In the genomic region with DNA sequence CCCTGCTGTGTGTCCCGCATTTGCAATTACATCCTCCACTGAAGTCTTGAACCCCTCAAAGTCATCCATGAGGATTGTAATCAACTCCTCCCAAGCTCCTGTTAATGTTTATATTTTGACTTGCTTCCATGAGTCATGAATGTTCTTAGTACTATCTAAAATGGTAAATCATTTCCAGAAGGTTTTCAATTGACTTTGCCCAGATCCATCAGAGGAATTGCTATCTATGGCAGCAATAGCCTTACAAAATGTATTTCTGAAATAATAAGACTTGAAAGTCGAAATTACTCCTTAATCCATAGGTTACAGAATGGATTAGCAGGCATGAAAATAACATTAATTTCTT, we compare ENCODE assay signal across 23 cellular contexts. TPM values are rescaled to one million over a fixed set of nuclear protein-coding genes. Genes with fewer than 3 reads are reported as not detected.
DNase-seq lines count a peak whose midpoint lies in the region; ATAC-seq and TF ChIP-seq lines count a peak whose summit lies in the region.
"Had no signal": no experiment of that assay in that cellular context is flagged by ENCODE, and none has a peak within 500 bp of the region (broad histone marks: within the 10 kb centered on the region; RNA-seq: fewer than 3 reads in every experiment).

No MANE protein-coding gene starts in this region.

- H3K4me3 Mint-ChIP-seq in activated B cell treated with CpG ODN at 0.5 μM for 24 hours (no peak overlapping the region), naive B cell (peak overlapping the region in 6 of 8 donors; percentile 6 to 64 (median 19))
- H3K4me3 Mint-ChIP-seq: H9 had no signal

- DNase-seq in ACHN (peak; percentile 86), ELR (ENCODE audit: low read depth) (peak; percentile 28), activated B cell treated with CpG ODN at 0.5 μM for 24 hours (no peak), naive B cell (no peak), D341Med (ENCODE audit: low spot score) (no peak), hypothalamus (lab: John Stamatoyannopoulos, UW) (no peak), T-helper 1 cell (no peak)
- DNase-seq in stimulated activated CD4-positive, alpha-beta T cell treated with anti-CD3 and anti-CD28 coated beads, Interleukin-2, amount 100 ng/mL, for 24 hours: no peak
- DNase-seq: CD4-positive, alpha-beta T cell; COR-L47; GM23248; H9; KBM-7; MM.1S; NCI-H1048; NCI-H1417 treated with DMSO at 0.1 percent for 48 hours; NCI-H187; NCI-H2107; NCI-H446 treated with DMSO at 0.1 percent for 48 hours; NCI-H526 treated with DMSO at 0.1 percent for 48 hours; PC-3; RPMI8226; SHP77 had no signal

- H3K36me3 Mint-ChIP-seq in activated B cell treated with CpG ODN at 0.5 μM for 24 hours (ENCODE audit: low read depth): peaks cover 7% of the 10 kb centered on the region
- peaks cover 0 to 4% of the 10 kb centered on the region in 2 donors for H3K36me3 Mint-ChIP-seq in naive B cell

- POLR2A ChIA-PET in activated B cell treated with CpG ODN at 0.5 μM for 24 hours (lab: Charles Lee): interaction anchor here (1.3 kb wide), 2 partner anchors 44 to 140 kb away, joined by 3 read pairs; no protein-coding TSS in a partner anchor

- H3K27ac Mint-ChIP-seq in activated B cell treated with CpG ODN at 0.5 μM for 24 hours (peak overlapping the region; percentile 1), naive B cell (no peak overlapping the region)
- H3K27ac Mint-ChIP-seq: CD4-positive, alpha-beta T cell; H9 had no signal

- intact Hi-C loops in activated B cell treated with CpG ODN at 0.5 μM for 24 hours (cut with micrococcal nuclease): no loop called here

- ATAC-seq in activated B cell treated with CpG ODN at 0.5 μM for 24 hours (ENCODE audit: low read depth): no peak
- no peak for ATAC-seq in naive B cell (ENCODE audit: low read depth in 2 of 2)
- ATAC-seq: PC-3 had no signal

- H3K27me3 Mint-ChIP-seq in activated B cell treated with CpG ODN at 0.5 μM for 24 hours (no peaks in the 10 kb centered on the region), naive B cell (no peaks in the 10 kb centered on the region)
- H3K27me3 Mint-ChIP-seq: CD4-positive, alpha-beta T cell had no signal

- in situ Hi-C loops in ACHN (cut with HindIII; ENCODE audit: low pct_ligation_motif_present, low pct_unique_long_range_greater_than_20kb, low sequenced_read_pairs): no loop called here

- CTCF ChIA-PET in activated B cell treated with CpG ODN at 0.5 μM for 24 hours (lab: Charles Lee): interaction anchor here (1.3 to 2.8 kb wide), 2 partner anchors 21 to 160 kb away, joined by 3 to 10 read pairs; no protein-coding TSS in a partner anchor

- H3K9me3 Mint-ChIP-seq in activated B cell treated with CpG ODN at 0.5 μM for 24 hours (no peaks in the 10 kb centered on the region), naive B cell (no peaks in the 10 kb centered on the region)
- H3K9me3 Mint-ChIP-seq: CD4-positive, alpha-beta T cell had no signal

- H3K4me1 Mint-ChIP-seq in activated B cell treated with CpG ODN at 0.5 μM for 24 hours: peaks cover 63% of the 10 kb centered on the region
- peaks cover 43 to 66% (median 53%) of the 10 kb centered on the region in 3 donors for H3K4me1 Mint-ChIP-seq in naive B cell

- TF ChIP-seq CTCF in activated B cell treated with CpG ODN at 0.5 μM for 24 hours (IDR thresholded peaks at IDR 0.05): no peak

RNA-seq across cellular contexts. Expression of a gene that starts 2.5 kb away (rescaled TPM):
- 15.6 and 16.6 TPM in 2 replicates for total RNA-seq in activated B cell treated with CpG ODN at 0.5 μM for 24 hours
- polyA plus RNA-seq in naive B cell (ENCODE audit: low read depth in 6 of 6): 10 to 100 TPM in 5 of 6 donors, 1 to 10 TPM in 1; 9.2 to 13.9 (median 11.9) TPM

RNA-seq across cellular contexts. Expression of a gene that starts 50.7 kb away (rescaled TPM):
- total RNA-seq in activated B cell treated with CpG ODN at 0.5 μM for 24 hours: 11.7 and 17.4 TPM in 2 replicates
- polyA plus RNA-seq in naive B cell (ENCODE audit: low read depth in 6 of 6): 1 to 10 TPM; 1.4 to 3.5 (median 1.8) TPM

Comparison
In these comparisons a context has a peak if more than half of its experiments do, and no peak if none do; other contexts are left out.
1. DNase-seq: peak in ACHN (single experiment) and ELR (single experiment); none in activated B cell treated with CpG ODN at 0.5 μM for 24 hours (single experiment), naive B cell (single experiment), D341Med (single experiment), hypothalamus (0 of 51), stimulated activated CD4-positive, alpha-beta T cell treated with anti-CD3 and anti-CD28 coated beads, Interleukin-2, amount 100 ng/mL, for 24 hours (0 of 2) and T-helper 1 cell (0 of 5).